ENCODE assay signal across 2 cellular contexts in the genomic region with DNA sequence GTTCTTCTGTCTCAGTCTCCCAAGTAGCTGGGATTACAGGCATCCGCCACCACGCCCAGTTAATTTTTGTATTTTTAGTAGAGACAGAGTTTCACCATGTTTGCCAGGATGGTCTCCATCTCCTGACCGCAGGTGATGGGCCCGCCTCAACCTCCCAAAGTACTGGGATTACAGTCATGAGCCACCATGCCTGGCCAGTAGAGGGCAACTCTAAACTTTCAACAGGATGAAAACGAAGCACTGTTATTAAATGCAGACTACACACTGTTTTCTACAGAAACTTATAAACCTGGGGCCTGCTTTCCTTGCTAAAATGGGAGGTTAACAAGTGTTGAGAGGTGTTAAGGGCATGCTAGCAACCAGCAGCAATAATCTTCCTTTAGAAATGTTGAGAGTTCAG.
TF ChIP-seq lines count a peak whose summit lies in the region.

No MANE protein-coding gene starts in this region.

TF ChIP-seq in GM23338, 12 proteins besides CTCF, POLR2A, EP300 and RAD21 (continued from another document):
- TF ChIP-seq REST (IDR thresholded peaks at IDR 0.05; ENCODE audit: unreplicated experiment) (no peak), POLR2AphosphoS5 (IDR thresholded peaks at IDR 0.05; ENCODE audit: low read depth) (no peak), ETS1 (IDR thresholded peaks at IDR 0.05) (no peak), CREB1 (CRISPR knock-in tag; IDR thresholded peaks at IDR 0.05; ENCODE audit: low read depth) (no peak), NANOG (IDR thresholded peaks at IDR 0.05; ENCODE audit: borderline replicate concordance) (no peak)
- TF ChIP-seq, protein P1, sequence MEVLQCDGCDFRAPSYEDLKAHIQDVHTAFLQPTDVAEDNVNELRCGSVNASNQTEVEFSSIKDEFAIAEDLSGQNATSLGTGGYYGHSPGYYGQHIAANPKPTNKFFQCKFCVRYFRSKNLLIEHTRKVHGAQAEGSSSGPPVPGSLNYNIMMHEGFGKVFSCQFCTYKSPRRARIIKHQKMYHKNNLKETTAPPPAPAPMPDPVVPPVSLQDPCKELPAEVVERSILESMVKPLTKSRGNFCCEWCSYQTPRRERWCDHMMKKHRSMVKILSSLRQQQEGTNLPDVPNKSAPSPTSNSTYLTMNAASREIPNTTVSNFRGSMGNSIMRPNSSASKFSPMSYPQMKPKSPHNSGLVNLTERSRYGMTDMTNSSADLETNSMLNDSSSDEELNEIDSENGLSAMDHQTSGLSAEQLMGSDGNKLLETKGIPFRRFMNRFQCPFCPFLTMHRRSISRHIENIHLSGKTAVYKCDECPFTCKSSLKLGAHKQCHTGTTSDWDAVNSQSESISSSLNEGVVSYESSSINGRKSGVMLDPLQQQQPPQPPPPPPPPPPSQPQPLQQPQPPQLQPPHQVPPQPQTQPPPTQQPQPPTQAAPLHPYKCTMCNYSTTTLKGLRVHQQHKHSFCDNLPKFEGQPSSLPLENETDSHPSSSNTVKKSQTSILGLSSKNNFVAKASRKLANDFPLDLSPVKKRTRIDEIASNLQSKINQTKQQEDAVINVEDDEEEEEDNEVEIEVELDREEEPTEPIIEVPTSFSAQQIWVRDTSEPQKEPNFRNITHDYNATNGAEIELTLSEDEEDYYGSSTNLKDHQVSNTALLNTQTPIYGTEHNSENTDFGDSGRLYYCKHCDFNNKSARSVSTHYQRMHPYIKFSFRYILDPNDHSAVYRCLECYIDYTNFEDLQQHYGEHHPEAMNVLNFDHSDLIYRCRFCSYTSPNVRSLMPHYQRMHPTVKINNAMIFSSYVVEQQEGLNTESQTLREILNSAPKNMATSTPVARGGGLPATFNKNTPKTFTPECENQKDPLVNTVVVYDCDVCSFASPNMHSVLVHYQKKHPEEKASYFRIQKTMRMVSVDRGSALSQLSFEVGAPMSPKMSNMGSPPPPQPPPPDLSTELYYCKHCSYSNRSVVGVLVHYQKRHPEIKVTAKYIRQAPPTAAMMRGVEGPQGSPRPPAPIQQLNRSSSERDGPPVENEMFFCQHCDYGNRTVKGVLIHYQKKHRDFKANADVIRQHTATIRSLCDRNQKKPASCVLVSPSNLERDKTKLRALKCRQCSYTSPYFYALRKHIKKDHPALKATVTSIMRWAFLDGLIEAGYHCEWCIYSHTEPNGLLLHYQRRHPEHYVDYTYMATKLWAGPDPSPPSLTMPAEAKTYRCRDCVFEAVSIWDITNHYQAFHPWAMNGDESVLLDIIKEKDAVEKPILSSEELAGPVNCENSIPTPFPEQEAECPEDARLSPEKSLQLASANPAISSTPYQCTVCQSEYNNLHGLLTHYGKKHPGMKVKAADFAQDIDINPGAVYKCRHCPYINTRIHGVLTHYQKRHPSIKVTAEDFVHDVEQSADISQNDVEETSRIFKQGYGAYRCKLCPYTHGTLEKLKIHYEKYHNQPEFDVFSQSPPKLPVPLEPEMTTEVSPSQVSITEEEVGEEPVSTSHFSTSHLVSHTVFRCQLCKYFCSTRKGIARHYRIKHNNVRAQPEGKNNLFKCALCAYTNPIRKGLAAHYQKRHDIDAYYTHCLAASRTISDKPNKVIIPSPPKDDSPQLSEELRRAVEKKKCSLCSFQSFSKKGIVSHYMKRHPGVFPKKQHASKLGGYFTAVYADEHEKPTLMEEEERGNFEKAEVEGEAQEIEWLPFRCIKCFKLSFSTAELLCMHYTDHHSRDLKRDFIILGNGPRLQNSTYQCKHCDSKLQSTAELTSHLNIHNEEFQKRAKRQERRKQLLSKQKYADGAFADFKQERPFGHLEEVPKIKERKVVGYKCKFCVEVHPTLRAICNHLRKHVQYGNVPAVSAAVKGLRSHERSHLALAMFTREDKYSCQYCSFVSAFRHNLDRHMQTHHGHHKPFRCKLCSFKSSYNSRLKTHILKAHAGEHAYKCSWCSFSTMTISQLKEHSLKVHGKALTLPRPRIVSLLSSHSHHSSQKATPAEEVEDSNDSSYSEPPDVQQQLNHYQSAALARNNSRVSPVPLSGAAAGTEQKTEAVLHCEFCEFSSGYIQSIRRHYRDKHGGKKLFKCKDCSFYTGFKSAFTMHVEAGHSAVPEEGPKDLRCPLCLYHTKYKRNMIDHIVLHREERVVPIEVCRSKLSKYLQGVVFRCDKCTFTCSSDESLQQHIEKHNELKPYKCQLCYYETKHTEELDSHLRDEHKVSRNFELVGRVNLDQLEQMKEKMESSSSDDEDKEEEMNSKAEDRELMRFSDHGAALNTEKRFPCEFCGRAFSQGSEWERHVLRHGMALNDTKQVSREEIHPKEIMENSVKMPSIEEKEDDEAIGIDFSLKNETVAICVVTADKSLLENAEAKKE (CRISPR knock-in tag; IDR thresholded peaks at IDR 0.05), result no peak

TF ChIP-seq in WTC11, 78 proteins besides CTCF, POLR2A, EP300 and RAD21 (continued from another document):
- TF ChIP-seq, protein P2, sequence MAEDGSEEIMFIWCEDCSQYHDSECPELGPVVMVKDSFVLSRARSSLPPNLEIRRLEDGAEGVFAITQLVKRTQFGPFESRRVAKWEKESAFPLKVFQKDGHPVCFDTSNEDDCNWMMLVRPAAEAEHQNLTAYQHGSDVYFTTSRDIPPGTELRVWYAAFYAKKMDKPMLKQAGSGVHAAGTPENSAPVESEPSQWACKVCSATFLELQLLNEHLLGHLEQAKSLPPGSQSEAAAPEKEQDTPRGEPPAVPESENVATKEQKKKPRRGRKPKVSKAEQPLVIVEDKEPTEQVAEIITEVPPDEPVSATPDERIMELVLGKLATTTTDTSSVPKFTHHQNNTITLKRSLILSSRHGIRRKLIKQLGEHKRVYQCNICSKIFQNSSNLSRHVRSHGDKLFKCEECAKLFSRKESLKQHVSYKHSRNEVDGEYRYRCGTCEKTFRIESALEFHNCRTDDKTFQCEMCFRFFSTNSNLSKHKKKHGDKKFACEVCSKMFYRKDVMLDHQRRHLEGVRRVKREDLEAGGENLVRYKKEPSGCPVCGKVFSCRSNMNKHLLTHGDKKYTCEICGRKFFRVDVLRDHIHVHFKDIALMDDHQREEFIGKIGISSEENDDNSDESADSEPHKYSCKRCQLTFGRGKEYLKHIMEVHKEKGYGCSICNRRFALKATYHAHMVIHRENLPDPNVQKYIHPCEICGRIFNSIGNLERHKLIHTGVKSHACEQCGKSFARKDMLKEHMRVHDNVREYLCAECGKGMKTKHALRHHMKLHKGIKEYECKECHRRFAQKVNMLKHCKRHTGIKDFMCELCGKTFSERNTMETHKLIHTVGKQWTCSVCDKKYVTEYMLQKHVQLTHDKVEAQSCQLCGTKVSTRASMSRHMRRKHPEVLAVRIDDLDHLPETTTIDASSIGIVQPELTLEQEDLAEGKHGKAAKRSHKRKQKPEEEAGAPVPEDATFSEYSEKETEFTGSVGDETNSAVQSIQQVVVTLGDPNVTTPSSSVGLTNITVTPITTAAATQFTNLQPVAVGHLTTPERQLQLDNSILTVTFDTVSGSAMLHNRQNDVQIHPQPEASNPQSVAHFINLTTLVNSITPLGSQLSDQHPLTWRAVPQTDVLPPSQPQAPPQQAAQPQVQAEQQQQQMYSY (CRISPR knock-in tag; IDR thresholded peaks at IDR 0.05), result no peak
- TF ChIP-seq USF1 (CRISPR knock-in tag; IDR thresholded peaks at IDR 0.05) (no peak), ZNF317 (CRISPR knock-in tag; IDR thresholded peaks at IDR 0.05; ENCODE audit: borderline replicate concordance, low read depth) (no peak), ZNF121 (CRISPR knock-in tag; IDR thresholded peaks at IDR 0.05) (no peak), ZSCAN18 (CRISPR knock-in tag; IDR thresholded peaks at IDR 0.05) (no peak), FOXJ3 (CRISPR knock-in tag; IDR thresholded peaks at IDR 0.05; ENCODE audit: borderline replicate concordance) (no peak), NR3C1 (CRISPR knock-in tag; conservative IDR thresholded peaks at IDR 0.05; ENCODE audit: low read depth) (no peak), JUN (CRISPR knock-in tag; IDR thresholded peaks at IDR 0.05) (no peak), E2F1 (CRISPR knock-in tag; IDR thresholded peaks at IDR 0.05) (no peak), TP53 (CRISPR knock-in tag; IDR thresholded peaks at IDR 0.05) (no peak), FOXK1 (CRISPR knock-in tag; IDR thresholded peaks at IDR 0.05) (no peak), NFYB (CRISPR knock-in tag; conservative IDR thresholded peaks at IDR 0.05; ENCODE audit: low read depth) (no peak)
- TF ChIP-seq, protein P3, sequence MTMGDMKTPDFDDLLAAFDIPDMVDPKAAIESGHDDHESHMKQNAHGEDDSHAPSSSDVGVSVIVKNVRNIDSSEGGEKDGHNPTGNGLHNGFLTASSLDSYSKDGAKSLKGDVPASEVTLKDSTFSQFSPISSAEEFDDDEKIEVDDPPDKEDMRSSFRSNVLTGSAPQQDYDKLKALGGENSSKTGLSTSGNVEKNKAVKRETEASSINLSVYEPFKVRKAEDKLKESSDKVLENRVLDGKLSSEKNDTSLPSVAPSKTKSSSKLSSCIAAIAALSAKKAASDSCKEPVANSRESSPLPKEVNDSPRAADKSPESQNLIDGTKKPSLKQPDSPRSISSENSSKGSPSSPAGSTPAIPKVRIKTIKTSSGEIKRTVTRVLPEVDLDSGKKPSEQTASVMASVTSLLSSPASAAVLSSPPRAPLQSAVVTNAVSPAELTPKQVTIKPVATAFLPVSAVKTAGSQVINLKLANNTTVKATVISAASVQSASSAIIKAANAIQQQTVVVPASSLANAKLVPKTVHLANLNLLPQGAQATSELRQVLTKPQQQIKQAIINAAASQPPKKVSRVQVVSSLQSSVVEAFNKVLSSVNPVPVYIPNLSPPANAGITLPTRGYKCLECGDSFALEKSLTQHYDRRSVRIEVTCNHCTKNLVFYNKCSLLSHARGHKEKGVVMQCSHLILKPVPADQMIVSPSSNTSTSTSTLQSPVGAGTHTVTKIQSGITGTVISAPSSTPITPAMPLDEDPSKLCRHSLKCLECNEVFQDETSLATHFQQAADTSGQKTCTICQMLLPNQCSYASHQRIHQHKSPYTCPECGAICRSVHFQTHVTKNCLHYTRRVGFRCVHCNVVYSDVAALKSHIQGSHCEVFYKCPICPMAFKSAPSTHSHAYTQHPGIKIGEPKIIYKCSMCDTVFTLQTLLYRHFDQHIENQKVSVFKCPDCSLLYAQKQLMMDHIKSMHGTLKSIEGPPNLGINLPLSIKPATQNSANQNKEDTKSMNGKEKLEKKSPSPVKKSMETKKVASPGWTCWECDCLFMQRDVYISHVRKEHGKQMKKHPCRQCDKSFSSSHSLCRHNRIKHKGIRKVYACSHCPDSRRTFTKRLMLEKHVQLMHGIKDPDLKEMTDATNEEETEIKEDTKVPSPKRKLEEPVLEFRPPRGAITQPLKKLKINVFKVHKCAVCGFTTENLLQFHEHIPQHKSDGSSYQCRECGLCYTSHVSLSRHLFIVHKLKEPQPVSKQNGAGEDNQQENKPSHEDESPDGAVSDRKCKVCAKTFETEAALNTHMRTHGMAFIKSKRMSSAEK (CRISPR knock-in tag; IDR thresholded peaks at IDR 0.05; ENCODE audit: borderline replicate concordance), result no peak
TF ChIP-seq in WTC11: peak in this region for 0.
